Comparison of ENCODE assay signal across 8 cellular contexts in the genomic region with DNA sequence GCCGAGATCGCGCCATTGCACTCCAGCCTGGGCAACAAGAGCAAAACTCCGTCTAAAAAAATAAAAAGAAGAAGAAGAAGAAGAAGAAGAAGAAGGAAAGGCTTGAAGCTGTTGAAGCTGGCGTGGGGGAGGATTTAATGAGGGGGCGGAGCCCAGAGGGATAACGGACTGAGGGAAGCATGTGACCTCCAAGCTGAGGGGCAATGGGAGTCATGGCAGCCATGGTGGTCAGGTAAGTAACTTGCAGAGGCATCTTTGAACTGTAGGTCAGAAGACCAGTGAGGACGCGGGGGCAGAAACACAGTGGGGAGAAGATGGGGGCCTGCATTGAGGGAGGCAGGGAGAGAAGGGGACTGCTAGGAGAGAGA. TPM values are rescaled to one million over a fixed set of nuclear protein-coding genes. Genes with fewer than 3 reads are reported as not detected.
DNase-seq lines count a peak whose midpoint lies in the region; ATAC-seq and TF ChIP-seq lines count a peak whose summit lies in the region.

No MANE protein-coding gene starts in this region.

- H2AFZ ChIP-seq in fibroblast of lung (ENCODE audit: low read length) (peak overlapping the region; percentile 86), smooth muscle cell (ENCODE audit: low read depth) (peak overlapping the region; percentile 42)

- no peaks in the 10 kb centered on the region for H3K9me3 ChIP-seq in BLaER1
- H3K9me3 ChIP-seq in T-helper 17 cell (ENCODE audit: control insufficient read depth, low read length, poor library complexity, severe bottlenecking) = no peaks in the 10 kb centered on the region
- H3K9me3 ChIP-seq in fibroblast of lung (ENCODE audit: control insufficient read depth, insufficient read depth, low read depth, low read length) = no peaks in the 10 kb centered on the region
- no peaks in the 10 kb centered on the region for H3K9me3 ChIP-seq in smooth muscle cell (replicated peaks; ENCODE audit: low read depth)

- peak overlapping the region; percentile 89 for H3K4me3 Mint-ChIP-seq in T-helper 17 cell

- ATAC-seq in T-helper 17 cell (no peak), GM18867 (IDR thresholded peaks at IDR 0.05; ENCODE audit: unreplicated experiment) (no peak), HG03565 (IDR thresholded peaks at IDR 0.05; ENCODE audit: unreplicated experiment) (no peak)

- H3K36me3 ChIP-seq in BLaER1 = peaks cover 14% of the 10 kb centered on the region; the same call in 1 of the 2 replicates
- no peaks in the 10 kb centered on the region for H3K36me3 ChIP-seq in fibroblast of lung (ENCODE audit: control insufficient read depth, insufficient read depth, low read length)
- H3K36me3 ChIP-seq in smooth muscle cell (ENCODE audit: low read depth) = no peaks in the 10 kb centered on the region

- H3K79me2 ChIP-seq in fibroblast of lung (ENCODE audit: control insufficient read depth, insufficient read depth, low read length) (no peaks in the 10 kb centered on the region), smooth muscle cell (ENCODE audit: low read depth) (no peaks in the 10 kb centered on the region)

- H3K4me1 ChIP-seq in BLaER1 (peaks cover 15% of the 10 kb centered on the region), fibroblast of lung (ENCODE audit: control insufficient read depth, extremely low read depth, insufficient read depth, low read length) (peaks cover 3% of the 10 kb centered on the region), smooth muscle cell (ENCODE audit: low read depth) (no peaks in the 10 kb centered on the region)

- H3K4me1 Mint-ChIP-seq in T-helper 17 cell = peaks cover 21% of the 10 kb centered on the region

- H4K20me1 ChIP-seq in BLaER1 (peaks cover 9% of the 10 kb centered on the region; the same call in 1 of the 2 replicates), fibroblast of lung (ENCODE audit: control insufficient read depth, extremely low read depth, insufficient read depth, low read length) (no peaks in the 10 kb centered on the region), smooth muscle cell (ENCODE audit: low read depth) (no peaks in the 10 kb centered on the region)

- POLR2A ChIA-PET in HEK293T (lab: Yijun Ruan, JAX) = interaction anchor here (0.7 to 5.2 kb wide), 6 partner anchors 10 to 184 kb away, joined by 3 to 38 read pairs (median 3); partner anchors contain the start of genes AP2S1, NPAS1 and ZC3H4

- 47% methylated on average over 9 of the region's 9 CpGs for WGBS in smooth muscle cell (ENCODE audit: low lambda C conversion rate)

- H3K27ac ChIP-seq in BLaER1 (no peak overlapping the region), fibroblast of lung (ENCODE audit: insufficient read depth, low read length) (peak overlapping the region; percentile 16), smooth muscle cell (ENCODE audit: low read depth) (peak overlapping the region; percentile 18)

- H3K4me2 ChIP-seq in BLaER1 (peak overlapping the region; percentile 86), fibroblast of lung (ENCODE audit: extremely low read depth, insufficient read depth, low read length) (peak overlapping the region; percentile 91), smooth muscle cell (peak overlapping the region; percentile 88)

- CTCF ChIA-PET in HEK293T (lab: Yijun Ruan, JAX) = interaction anchor here (0.6 to 1.2 kb wide), 6 partner anchors 13 to 393 kb away, joined by 3 to 8 read pairs (median 4); partner anchors contain the start of gene ZC3H4

- TF ChIP-seq CTCF in fibroblast of lung (conservative IDR thresholded peaks at IDR 0.05 in 1 of 2, IDR thresholded peaks at IDR 0.05 in 1 of 2; ENCODE audit: low read depth in 1 of 2, low read length in 2 of 2) = no peak
- TF ChIP-seq CTCF in smooth muscle cell (IDR thresholded peaks at IDR 0.05; ENCODE audit: borderline replicate concordance, insufficient read depth, poor library complexity, severe bottlenecking) = no peak

- DNase-seq in HEK293T (ENCODE audit: extremely low spot score) (peak; percentile 40), T-helper 17 cell (no peak), fibroblast of lung (ENCODE audit: low read depth in 2 of 2) (peak in 1 of 2 donors; percentile 19), smooth muscle cell (lab: John Stamatoyannopoulos, UW; ENCODE audit: unreplicated experiment) (no peak), NCI-H1092 (lab: John Stamatoyannopoulos, UW) (no peak)

- H3K9ac ChIP-seq in BLaER1 = 0 out of 2 replicates have a peak overlapping the region, but pooled peaks have one; percentile 4
- no peak overlapping the region for H3K9ac ChIP-seq in fibroblast of lung (ENCODE audit: insufficient read depth, low read length)
- no peak overlapping the region for H3K9ac ChIP-seq in smooth muscle cell (ENCODE audit: low read depth)

- peaks cover 34% of the 10 kb centered on the region for H3K27me3 ChIP-seq in BLaER1
- H3K27me3 ChIP-seq in fibroblast of lung (ENCODE audit: control insufficient read depth, insufficient read depth, low read length) = no peaks in the 10 kb centered on the region
- H3K27me3 ChIP-seq in smooth muscle cell (ENCODE audit: low read depth) = peaks cover 2% of the 10 kb centered on the region

- H3K27ac Mint-ChIP-seq in T-helper 17 cell = peak overlapping the region; percentile 89

- H3F3A ChIP-seq in smooth muscle cell (ENCODE audit: low read depth) = peaks cover 4% of the 10 kb centered on the region

- H3K27me3 Mint-ChIP-seq in T-helper 17 cell = peaks cover 20% of the 10 kb centered on the region

- H3K36me3 Mint-ChIP-seq in T-helper 17 cell (ENCODE audit: low read depth) = peaks cover 2% of the 10 kb centered on the region

- H3K4me3 ChIP-seq in BLaER1 = peak overlapping the region; percentile 65
- peak overlapping the region; percentile 30 to 65 (median 46) for H3K4me3 ChIP-seq in fibroblast of lung (replicated peaks in 1 of 4; ENCODE audit: control extremely low read depth in 1 of 4, insufficient read depth in 1 of 4, low read depth in 3 of 4, low read length in 4 of 4)
- H3K4me3 ChIP-seq in smooth muscle cell = peak overlapping the region; percentile 60

TF ChIP-seq in HEK293T, 16 proteins besides CTCF, POLR2A, EP300 and RAD21:
- TF ChIP-seq PKNOX1 (IDR thresholded peaks at IDR 0.05) (no peak), NFRKB (IDR thresholded peaks at IDR 0.05) (no peak), ARNT (IDR thresholded peaks at IDR 0.05) (no peak), BHLHE40 (IDR thresholded peaks at IDR 0.05; ENCODE audit: borderline replicate concordance) (no peak), SP1 (IDR thresholded peaks at IDR 0.05) (no peak), ZNF384 (IDR thresholded peaks at IDR 0.05) (no peak), SUZ12 (IDR thresholded peaks at IDR 0.05) (no peak), LEF1 (IDR thresholded peaks at IDR 0.05; ENCODE audit: borderline replicate concordance) (no peak), CTBP1 (IDR thresholded peaks at IDR 0.05; ENCODE audit: borderline replicate concordance) (no peak), TARDBP (IDR thresholded peaks at IDR 0.05) (no peak), ELF4 (IDR thresholded peaks at IDR 0.05) (no peak), FOXM1 (IDR thresholded peaks at IDR 0.05; ENCODE audit: borderline replicate concordance) (no peak), FOXK2 (IDR thresholded peaks at IDR 0.05) (no peak), FOXA1 (IDR thresholded peaks at IDR 0.05) (no peak), L3MBTL2 (conservative IDR thresholded peaks at IDR 0.05) (no peak), HDGF (IDR thresholded peaks at IDR 0.05; ENCODE audit: borderline replicate concordance) (no peak)

RNA-seq across cellular contexts. Expression of gene TMEM160, which starts 13.3 kb away (rescaled TPM):
- total RNA-seq in T-helper 17 cell (10 to 100 TPM; 22.2 to 26.1 TPM), fibroblast of lung (7.7 and 27.1 TPM in 2 replicates), smooth muscle cell (21.5 and 61.5 TPM in 2 replicates)
- polyA plus RNA-seq in fibroblast of lung (4.1 and 6.9 TPM in 2 replicates), smooth muscle cell (92.2 and 94.4 TPM in 2 replicates)
- polyA plus RNA-seq in fibroblast of lung (2012) = 16.4 and 34.2 TPM in 2 replicates
- polyA minus RNA-seq in fibroblast of lung (ENCODE audit: low replicate concordance) = 1.9 and 2.9 TPM in 2 replicates

RNA-seq across cellular contexts. Expression of gene NPAS1, which starts 15.5 kb away (rescaled TPM):
- total RNA-seq in T-helper 17 cell = under 1 TPM; 0.47 to 0.76 TPM
- 0.26 and 0.33 TPM in 2 replicates for total RNA-seq in fibroblast of lung
- polyA plus RNA-seq in fibroblast of lung = 0.22 and 0.34 TPM in 2 replicates
- polyA plus RNA-seq in fibroblast of lung (2012) = 0.84 and 0.88 TPM in 2 replicates
- 0.44 and 0.71 TPM in 2 replicates for polyA minus RNA-seq in fibroblast of lung (ENCODE audit: low replicate concordance)
- total RNA-seq in smooth muscle cell = 0.49 and 0.76 TPM in 2 replicates
- polyA plus RNA-seq in smooth muscle cell = 3.7 and 4.7 TPM in 2 replicates
